Comparison of ENCODE assay signal across 1 cellular context in genomic region chr4:139322070-139322469, GRCh38.
TF ChIP-seq lines count a peak whose summit lies in the region.
"Not testable (repeated sequence)": the region's sequence is repeated elsewhere in the genome, so short reads cannot be mapped to it uniquely, and the experiment has no call there.

No MANE protein-coding gene starts in this region.

TF ChIP-seq in K562, 482 proteins besides CTCF, POLR2A, EP300 and RAD21:
- TF ChIP-seq DPF2 (IDR thresholded peaks at IDR 0.05), result peak; percentile 42; the same call in 1 of the 2 replicates
- TF ChIP-seq MNT (conservative IDR thresholded peaks at IDR 0.05), result peak; percentile 29 to 48; a peak in 1 of 4 replicates
- TF ChIP-seq TAL1 (IDR thresholded peaks at IDR 0.05), result peak; percentile 42; the same call in 1 of the 2 replicates
- 0 out of 4 replicates have a peak, but pooled peaks of 1 of the 2 experiments have one; percentile 17 for TF ChIP-seq MAZ (CRISPR knock-in tag; conservative IDR thresholded peaks at IDR 0.05 in 1 of 2, IDR thresholded peaks at IDR 0.05 in 1 of 2)
- TF ChIP-seq NCOR1 (IDR thresholded peaks at IDR 0.05), result peak; percentile 52; the same call in 1 of the 2 replicates
- peak; percentile 71 for TF ChIP-seq CBFA2T3 (IDR thresholded peaks at IDR 0.05)
- TF ChIP-seq TRIM24 (IDR thresholded peaks at IDR 0.05), result peak; percentile 63 to 72
- TF ChIP-seq ZNF766 (CRISPR knock-in tag; conservative IDR thresholded peaks at IDR 0.05), result peak; percentile 77
- TF ChIP-seq ARID1B (IDR thresholded peaks at IDR 0.05), result peak; percentile 60
- TF ChIP-seq CBX3 (IDR thresholded peaks at IDR 0.05; ENCODE audit: borderline replicate concordance in 1 of 2, low read length in 2 of 2), result peak in 1 of 2 experiments; percentile 19; a peak in 1 of 3 replicates
- peak; percentile 78 for TF ChIP-seq CC2D1A (IDR thresholded peaks at IDR 0.05)
- peak; percentile 91 for TF ChIP-seq CHAMP1 (IDR thresholded peaks at IDR 0.05)
- peak; percentile 20; the same call in 1 of the 2 replicates for TF ChIP-seq FOXM1 (IDR thresholded peaks at IDR 0.05; ENCODE audit: low read depth)
- TF ChIP-seq FOXM1 (CRISPR knock-in tag; IDR thresholded peaks at IDR 0.05; ENCODE audit: low read depth); TEAD4 (CRISPR knock-in tag; IDR thresholded peaks at IDR 0.05; ENCODE audit: borderline replicate concordance): not testable (repeated sequence)
- TF ChIP-seq TEAD4 (IDR thresholded peaks at IDR 0.05; ENCODE audit: low read length), result peak; percentile 22; the same call in 1 of the 2 replicates
- peak in 1 of 2 experiments; percentile 80; a peak in 2 of 4 replicates for TF ChIP-seq SRF (CRISPR knock-in tag; IDR thresholded peaks at IDR 0.05)
- TF ChIP-seq TCF3 (CRISPR knock-in tag; IDR thresholded peaks at IDR 0.05), result peak; percentile 24; the same call in 1 of the 2 replicates
